In genomic region chr3:127622772-127623576, GRCh38 we compare ENCODE assay signal across 18 cellular contexts.
"Had no signal": no experiment of that assay in that cellular context is flagged by ENCODE, and none has a peak within 500 bp of the region (broad histone marks: within the 10 kb centered on the region; RNA-seq: fewer than 3 reads in every experiment).

No MANE protein-coding gene starts in this region.

- H3K4me3 Mint-ChIP-seq: dendritic cell treated with granulocyte-macrophage colony-stimulating factor and Interleukin-4, amounts not matched to agents 40 ng/mL and 50 ng/mL, for 4 days; effector memory CD8-positive, alpha-beta T cell; naive thymus-derived CD8-positive, alpha-beta T cell had no signal

- DNase-seq: effector memory CD8-positive, alpha-beta T cell; gastrocnemius medialis; glutamatergic neuron; islet precursor cell; mammary epithelial cell; mucosa of descending colon; naive thymus-derived CD8-positive, alpha-beta T cell; right cardiac atrium; stimulated activated CD4-positive, alpha-beta T cell treated with anti-CD3 and anti-CD28 coated beads, Interleukin-2, amount 100 ng/mL, for 48 hours; stomach; substantia nigra; transverse colon had no signal

- H3K36me3 ChIP-seq: thoracic aorta had no signal

- H3K27me3 Mint-ChIP-seq: effector memory CD8-positive, alpha-beta T cell; naive thymus-derived CD8-positive, alpha-beta T cell had no signal

- H3K4me1 ChIP-seq: esophagus muscularis mucosa, gastrocnemius medialis, stomach, transverse colon had no signal

- H3K9me3 Mint-ChIP-seq: dendritic cell treated with granulocyte-macrophage colony-stimulating factor and Interleukin-4, amounts not matched to agents 40 ng/mL and 50 ng/mL, for 4 days; effector memory CD8-positive, alpha-beta T cell; naive thymus-derived CD8-positive, alpha-beta T cell had no signal

- H3K4me2 ChIP-seq: smooth muscle cell had no signal

- ATAC-seq: effector memory CD8-positive, alpha-beta T cell; gastrocnemius medialis; left lobe of liver; mucosa of descending colon; naive thymus-derived CD8-positive, alpha-beta T cell; right cardiac atrium had no signal

- H3K27ac ChIP-seq: epithelial cell of prostate, esophagus muscularis mucosa, gastrocnemius medialis, stomach, thoracic aorta, transverse colon had no signal

- H3K27ac Mint-ChIP-seq: dendritic cell treated with granulocyte-macrophage colony-stimulating factor and Interleukin-4, amounts not matched to agents 40 ng/mL and 50 ng/mL, for 4 days; effector memory CD8-positive, alpha-beta T cell; naive thymus-derived CD8-positive, alpha-beta T cell had no signal

- H3K27me3 ChIP-seq: esophagus muscularis mucosa, gastrocnemius medialis, stomach had no signal

- H3K4me3 ChIP-seq: esophagus muscularis mucosa, gastrocnemius medialis, mucosa of descending colon, smooth muscle cell, stomach, thoracic aorta, transverse colon had no signal
